14 cellular contexts compared by ENCODE assay signal in the genomic region with DNA sequence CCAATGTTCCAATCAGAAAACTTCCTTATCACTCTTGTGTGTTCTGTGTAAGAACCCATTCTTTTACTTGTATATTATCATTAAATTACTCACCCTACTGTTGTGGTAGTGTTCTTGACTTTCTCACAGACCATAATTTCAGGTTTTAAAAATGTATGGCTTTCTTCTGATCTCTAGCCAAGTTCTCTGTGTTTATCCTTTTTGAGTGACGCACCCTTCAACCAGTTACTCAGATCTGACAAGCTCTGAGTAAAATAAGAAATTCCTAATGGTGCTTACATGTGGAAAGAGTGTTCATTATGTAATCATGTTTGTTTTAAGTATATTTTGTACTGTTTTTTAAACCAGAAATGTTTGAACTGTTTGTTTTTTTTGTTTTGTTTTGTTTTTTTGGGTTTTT. TPM values are rescaled to one million over a fixed set of nuclear protein-coding genes. Genes with fewer than 3 reads are reported as not detected.
DNase-seq lines count a peak whose midpoint lies in the region; ATAC-seq and TF ChIP-seq lines count a peak whose summit lies in the region.
"Had no signal": no experiment of that assay in that cellular context is flagged by ENCODE, and none has a peak within 500 bp of the region (broad histone marks: within the 10 kb centered on the region; RNA-seq: fewer than 3 reads in every experiment).

No MANE protein-coding gene starts in this region.

- H3K4me1 Mint-ChIP-seq in chondrocyte (ENCODE audit: low read depth) = peaks cover 50% of the 10 kb centered on the region
- H3K4me1 Mint-ChIP-seq in naive thymus-derived CD8-positive, alpha-beta T cell = peaks cover 35 to 91% (median 72%) of the 10 kb centered on the region in 4 donors

- no peak for TF ChIP-seq CTCF in chondrocyte (IDR thresholded peaks at IDR 0.05)

- H3K36me3 Mint-ChIP-seq in chondrocyte (ENCODE audit: low read depth) = no peaks in the 10 kb centered on the region
- H3K36me3 Mint-ChIP-seq in naive thymus-derived CD8-positive, alpha-beta T cell = no peaks in the 10 kb centered on the region

- peak overlapping the region; percentile 61 for H3K27ac Mint-ChIP-seq in chondrocyte (ENCODE audit: unreplicated experiment)
- H3K27ac Mint-ChIP-seq in naive thymus-derived CD8-positive, alpha-beta T cell = peak overlapping the region in 3 of 10 donors; percentile 16 to 68 (median 46)
- H3K27ac Mint-ChIP-seq: stimulated activated naive CD8-positive, alpha-beta T cell treated with anti-CD3 and anti-CD28 coated beads, Interleukin-15, Interleukin-2, amounts not matched to agents 100 ng/mL and 50 ng/mL, for 24 hours had no signal

- no peaks in the 10 kb centered on the region for H3K27me3 Mint-ChIP-seq in chondrocyte (ENCODE audit: low read depth)
- no peaks in the 10 kb centered on the region for H3K27me3 Mint-ChIP-seq in naive thymus-derived CD8-positive, alpha-beta T cell
- H3K27me3 Mint-ChIP-seq: activated B cell treated with CpG ODN at 0.5 μM for 24 hours; stimulated activated naive CD8-positive, alpha-beta T cell treated with anti-CD3 and anti-CD28 coated beads, Interleukin-15, Interleukin-2, amounts not matched to agents 100 ng/mL and 50 ng/mL, for 24 hours had no signal

- ATAC-seq in naive thymus-derived CD8-positive, alpha-beta T cell = peak; percentile 33 to 59
- ATAC-seq in HG02642 (IDR thresholded peaks at IDR 0.05; ENCODE audit: poor library complexity, unreplicated experiment) = no peak
- no peak for ATAC-seq in HG03025 (IDR thresholded peaks at IDR 0.05; ENCODE audit: low FRiP score, unreplicated experiment)

- no peaks in the 10 kb centered on the region for H3K9me3 Mint-ChIP-seq in chondrocyte (ENCODE audit: low read depth)
- H3K9me3 Mint-ChIP-seq in naive thymus-derived CD8-positive, alpha-beta T cell = no peaks in the 10 kb centered on the region
- H3K9me3 Mint-ChIP-seq: activated B cell treated with CpG ODN at 0.5 μM for 24 hours; stimulated activated naive CD8-positive, alpha-beta T cell treated with anti-CD3 and anti-CD28 coated beads, Interleukin-15, Interleukin-2, amounts not matched to agents 100 ng/mL and 50 ng/mL, for 24 hours had no signal

- H3K4me3 Mint-ChIP-seq in chondrocyte (ENCODE audit: unreplicated experiment) = no peak overlapping the region
- H3K4me3 Mint-ChIP-seq in naive thymus-derived CD8-positive, alpha-beta T cell = no peak overlapping the region
- H3K4me3 Mint-ChIP-seq: stimulated activated naive CD8-positive, alpha-beta T cell treated with anti-CD3 and anti-CD28 coated beads, Interleukin-15, Interleukin-2, amounts not matched to agents 100 ng/mL and 50 ng/mL, for 24 hours had no signal

- POLR2A ChIA-PET in naive thymus-derived CD8-positive, alpha-beta T cell (lab: Charles Lee) = interaction anchor here (0.7 to 1.3 kb wide), 2 partner anchors 10 to 358 kb away, joined by 3 to 4 read pairs; a partner anchor contains a TSS

- DNase-seq in EH (ENCODE audit: low read depth) = peak; percentile 89
- peak; percentile 88 for DNase-seq in HS-5 (ENCODE audit: low read depth)
- no peak for DNase-seq in chondrocyte (ENCODE audit: low spot score)
- DNase-seq in naive thymus-derived CD8-positive, alpha-beta T cell = no peak
- DNase-seq in NCI-H187 (lab: John Stamatoyannopoulos, UW) = no peak
- DNase-seq in amygdala (lab: John Stamatoyannopoulos, UW) = no peak
- DNase-seq: activated B cell treated with CpG ODN at 0.5 μM for 24 hours; DMS 273 treated with DMSO at 0.1 percent for 48 hours; NCI-H524; SIG-M5; stimulated activated CD4-positive, alpha-beta T cell treated with anti-CD3 and anti-CD28 coated beads, Interleukin-2, amount 100 ng/mL, for 24 hours had no signal

RNA-seq across cellular contexts. Expression of a gene that starts 11.0 kb away (rescaled TPM):
- 27.2 to 28.5 TPM (median 28.1 TPM) in 3 replicates for total RNA-seq in chondrocyte
- 10 to 100 TPM; 40.8 to 42.0 TPM for total RNA-seq in naive thymus-derived CD8-positive, alpha-beta T cell
- polyA plus RNA-seq in naive thymus-derived CD8-positive, alpha-beta T cell = 10 to 100 TPM; 41.4 to 55.7 (median 48.0) TPM

Comparison
In these comparisons a context has a peak if more than half of its experiments do, and no peak if none do; other contexts are left out.
1. DNase-seq: peak in EH (single experiment) and HS-5 (single experiment); none in chondrocyte (single experiment), naive thymus-derived CD8-positive, alpha-beta T cell (0 of 10), NCI-H187 (0 of 2) and amygdala (0 of 56).
2. ATAC-seq: peak in naive thymus-derived CD8-positive, alpha-beta T cell (2 of 2); none in HG02642 (single experiment) and HG03025 (single experiment).